Comparison of ENCODE assay signal across 9 cellular contexts in the genomic region with DNA sequence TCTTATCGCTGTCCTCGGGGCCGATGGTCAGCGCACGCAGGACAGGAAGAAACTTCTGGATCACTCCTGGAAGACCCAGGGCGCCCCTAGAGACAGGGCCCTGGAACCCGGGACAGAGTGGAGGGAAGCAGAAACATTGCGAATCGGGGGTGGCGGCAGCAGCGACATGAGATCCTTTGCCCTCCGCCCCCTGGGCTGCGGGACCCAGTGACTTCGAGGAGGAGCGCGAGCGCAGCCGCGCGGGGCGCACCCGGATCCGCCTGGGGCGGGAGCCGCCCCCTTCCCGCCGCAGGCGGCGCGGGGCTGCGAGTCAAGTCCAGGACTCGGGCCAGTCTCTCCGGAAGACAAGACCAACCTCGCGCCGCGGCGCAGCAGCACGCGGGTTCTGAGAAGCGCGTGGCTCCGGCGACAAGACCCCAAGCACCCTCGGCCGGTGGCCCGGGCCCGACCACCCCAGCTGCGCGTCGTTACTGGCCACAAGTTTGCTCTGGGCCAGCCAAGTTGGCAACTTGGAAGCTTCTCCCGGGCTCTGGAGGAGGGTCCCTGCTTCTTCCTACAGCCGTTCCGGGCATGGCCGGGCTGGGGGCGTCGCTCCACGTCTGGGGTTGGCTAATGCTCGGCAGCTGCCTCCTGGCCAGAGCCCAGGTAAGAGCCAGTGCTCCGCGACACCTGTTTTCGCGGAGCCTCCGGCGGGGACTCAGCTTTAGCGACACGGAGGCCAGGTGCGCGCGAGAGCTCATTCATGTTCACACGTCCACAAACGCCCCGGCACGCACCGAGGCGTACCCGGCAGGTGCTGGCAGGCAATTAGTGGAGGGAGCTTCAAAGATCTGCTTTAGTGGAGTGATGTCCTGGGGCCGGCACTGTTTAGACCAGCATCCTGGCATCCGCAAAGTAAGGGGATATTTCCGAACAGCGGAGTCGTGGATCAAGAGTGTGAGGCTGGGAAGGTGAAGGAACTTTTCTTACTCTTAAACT. TPM values are rescaled to one million over a fixed set of nuclear protein-coding genes. Genes with fewer than 3 reads are reported as not detected.
DNase-seq lines count a peak whose midpoint lies in the region; ATAC-seq and TF ChIP-seq lines count a peak whose summit lies in the region.
"Had no signal": no experiment of that assay in that cellular context is flagged by ENCODE, and none has a peak within 500 bp of the region (broad histone marks: within the 10 kb centered on the region; RNA-seq: fewer than 3 reads in every experiment).

A gene with protein sequence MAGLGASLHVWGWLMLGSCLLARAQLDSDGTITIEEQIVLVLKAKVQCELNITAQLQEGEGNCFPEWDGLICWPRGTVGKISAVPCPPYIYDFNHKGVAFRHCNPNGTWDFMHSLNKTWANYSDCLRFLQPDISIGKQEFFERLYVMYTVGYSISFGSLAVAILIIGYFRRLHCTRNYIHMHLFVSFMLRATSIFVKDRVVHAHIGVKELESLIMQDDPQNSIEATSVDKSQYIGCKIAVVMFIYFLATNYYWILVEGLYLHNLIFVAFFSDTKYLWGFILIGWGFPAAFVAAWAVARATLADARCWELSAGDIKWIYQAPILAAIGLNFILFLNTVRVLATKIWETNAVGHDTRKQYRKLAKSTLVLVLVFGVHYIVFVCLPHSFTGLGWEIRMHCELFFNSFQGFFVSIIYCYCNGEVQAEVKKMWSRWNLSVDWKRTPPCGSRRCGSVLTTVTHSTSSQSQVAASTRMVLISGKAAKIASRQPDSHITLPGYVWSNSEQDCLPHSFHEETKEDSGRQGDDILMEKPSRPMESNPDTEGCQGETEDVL (plus strand): TSS at position 319 of the 978 bp plus-strand sequence. CDS start 252 bp downstream, at position 571.

- in situ Hi-C loops in GM13977 (cut with MboI; ENCODE audit: low pct_unique_long_range_greater_than_20kb, low sequenced_read_pairs, unreplicated experiment), result no loop called here

- H3K27ac ChIP-seq in prostate gland, result no peak within 1 kb of the TSS

- no peaks in the 10 kb centered on the region for H3K9me3 ChIP-seq in prostate gland

- no peak for TF ChIP-seq POLR2A in prostate gland (IDR thresholded peaks at IDR 0.05)

- H3K27me3 ChIP-seq in prostate gland (replicated peaks; ENCODE audit: insufficient read depth), result no peaks in the 10 kb centered on the region

- no peak for ATAC-seq in HG02885 (IDR thresholded peaks at IDR 0.05; ENCODE audit: poor library complexity, unreplicated experiment)

- H3K36me3 ChIP-seq in prostate gland, result no peaks in the 10 kb centered on the region

- DNase-seq in GM13977 (ENCODE audit: low spot score) (peak; percentile 20), NCI-H748 (lab: John Stamatoyannopoulos, UW; ENCODE audit: unreplicated experiment) (peak; percentile 99), fibroblast of mammary gland (ENCODE audit: low read depth) (peak; percentile 9), prostate gland (ENCODE audit: low spot score) (no peak), SW 1271 (lab: John Stamatoyannopoulos, UW) (no peak), kidney glomerular epithelial cell (lab: John Stamatoyannopoulos, UW) (no peak), hippocampal formation (lab: John Stamatoyannopoulos, UW) (no peak)
- DNase-seq: stimulated activated naive CD4-positive, alpha-beta T cell treated with Interleukin-2 at 50 U/mL for 16 hours had no signal

- intact Hi-C loops in prostate gland (cut with DNase I), result loop anchor here (10.0 kb wide), 1 partner anchor 798 kb away; no protein-coding TSS in a partner anchor

- peaks cover 4% of the 10 kb centered on the region for H3K4me1 ChIP-seq in prostate gland (replicated peaks)

- no peak for TF ChIP-seq CTCF in GM13977 (IDR thresholded peaks at IDR 0.05; ENCODE audit: extremely low read depth, insufficient read depth, missing control alignments)
- TF ChIP-seq CTCF in fibroblast of mammary gland (conservative IDR thresholded peaks at IDR 0.05; ENCODE audit: control insufficient read depth, insufficient read depth, low read depth, low read length), result no peak
- TF ChIP-seq CTCF in prostate gland (IDR thresholded peaks at IDR 0.05), result no peak

- no peak within 1 kb of the TSS for H3K4me3 ChIP-seq in fibroblast of mammary gland (ENCODE audit: control insufficient read depth, low read depth, low read length)
- peak within 1 kb of the TSS; percentile 8 to 27 for H3K4me3 ChIP-seq in prostate gland

- 4% methylated on average over 73 of the region's 82 CpGs for WGBS in prostate gland

RNA-seq across cellular contexts. Expression of the gene that starts here (rescaled TPM):
- total RNA-seq in prostate gland, result under 1 TPM; 0.09 to 0.34 TPM

Comparison
In these comparisons a context has a peak if more than half of its experiments do, and no peak if none do; other contexts are left out.
1. DNase-seq: peak in GM13977 (single experiment), NCI-H748 (single experiment) and fibroblast of mammary gland (single experiment); none in prostate gland (single experiment), SW 1271 (0 of 2), kidney glomerular epithelial cell (single experiment) and hippocampal formation (0 of 2).